ENCODE assay signal across 14 cellular contexts in genomic region chr1:235297579-235297978, GRCh38. TPM values are rescaled to one million over a fixed set of nuclear protein-coding genes. Genes with fewer than 3 reads are reported as not detected.
DNase-seq lines count a peak whose midpoint lies in the region; ATAC-seq and TF ChIP-seq lines count a peak whose summit lies in the region.
"Had no signal": no experiment of that assay in that cellular context is flagged by ENCODE, and none has a peak within 500 bp of the region (broad histone marks: within the 10 kb centered on the region; RNA-seq: fewer than 3 reads in every experiment).

No MANE protein-coding gene starts in this region.

- POLR2A ChIA-PET in activated CD4-positive, alpha-beta T cell treated with anti-CD3 and anti-CD28 coated beads, Interleukin-2, amount 10 ng/mL, durations not matched to agents 7 days and 5 days (lab: Charles Lee) = no interaction called here

- H3K4me3 Mint-ChIP-seq in activated CD4-positive, alpha-beta T cell treated with anti-CD3 and anti-CD28 coated beads, Interleukin-2, amount 10 ng/mL, durations not matched to agents 7 days and 5 days = peak overlapping the region; percentile 57
- H3K4me3 Mint-ChIP-seq: type B pancreatic cell had no signal

- H3K27me3 ChIP-seq in spleen (replicated peaks in 1 of 7) = no peaks in the 10 kb centered on the region

- DNase-seq in activated CD4-positive, alpha-beta T cell treated with anti-CD3 and anti-CD28 coated beads, Interleukin-2, amount 10 ng/mL, durations not matched to agents 7 days and 5 days = peak; percentile 26
- no peak for DNase-seq in activated CD4-positive, alpha-beta T cell treated with anti-CD3 and anti-CD28 coated beads for 4 hours
- DNase-seq in LHCN-M2 (ENCODE audit: low read depth) (peak; percentile 36), astrocyte of the spinal cord (ENCODE audit: low read depth, low spot score) (peak; percentile 69), spleen (no peak), AG08395 (ENCODE audit: low spot score) (no peak), left lobe of liver (ENCODE audit: low spot score) (no peak), germinal center (ENCODE audit: low spot score) (no peak)
- DNase-seq: activated gamma-delta T cell treated with Interleukin-2 at 50 U/mL for 16 hours, Karpas-422, NCI-H510A, nucleus accumbens had no signal

- TF ChIP-seq POLR2A in spleen (IDR thresholded peaks at IDR 0.05) = no peak

- in situ Hi-C loops in astrocyte of the spinal cord (cut with HindIII; ENCODE audit: low sequenced_read_pairs) = no loop called here

- H3K27me3 Mint-ChIP-seq in activated CD4-positive, alpha-beta T cell treated with anti-CD3 and anti-CD28 coated beads, Interleukin-2, amount 10 ng/mL, durations not matched to agents 7 days and 5 days = no peaks in the 10 kb centered on the region
- H3K27me3 Mint-ChIP-seq: type B pancreatic cell had no signal

- CTCF ChIA-PET in activated CD4-positive, alpha-beta T cell treated with anti-CD3 and anti-CD28 coated beads, Interleukin-2, amount 10 ng/mL, durations not matched to agents 7 days and 5 days (lab: Charles Lee) = no interaction called here

- H3K4me3 ChIP-seq in astrocyte of the spinal cord (ENCODE audit: low read depth, low read length) = no peak overlapping the region
- peak overlapping the region in 1 of 8 donors; percentile 22 for H3K4me3 ChIP-seq in spleen
- H3K4me3 ChIP-seq: A549 had no signal

- H3K36me3 Mint-ChIP-seq in activated CD4-positive, alpha-beta T cell treated with anti-CD3 and anti-CD28 coated beads, Interleukin-2, amount 10 ng/mL, durations not matched to agents 7 days and 5 days (ENCODE audit: low read depth) = peaks cover 14% of the 10 kb centered on the region

- H3K27ac ChIP-seq in spleen = peak overlapping the region in 7 of 8 donors; percentile 10 to 80 (median 38)
- H3K27ac ChIP-seq: A549 had no signal

- intact Hi-C loops in spleen (cut with DNase I; ENCODE audit: low total_unique reads) = no loop called here

- H3K9me3 ChIP-seq in spleen = peaks cover 0 to 20% (median 10%) of the 10 kb centered on the region in 8 donors

- ATAC-seq in left lobe of liver = no peak
- ATAC-seq: A549 had no signal

- no peak for TF ChIP-seq CTCF in astrocyte of the spinal cord (IDR thresholded peaks at IDR 0.05; ENCODE audit: low read depth, low read length)
- TF ChIP-seq CTCF in spleen (IDR thresholded peaks at IDR 0.05 in 8 of 11, conservative IDR thresholded peaks at IDR 0.05 in 3 of 11) = no peak

- peaks cover 47% of the 10 kb centered on the region for H3K4me1 Mint-ChIP-seq in activated CD4-positive, alpha-beta T cell treated with anti-CD3 and anti-CD28 coated beads, Interleukin-2, amount 10 ng/mL, durations not matched to agents 7 days and 5 days

- H3K9me3 Mint-ChIP-seq in activated CD4-positive, alpha-beta T cell treated with anti-CD3 and anti-CD28 coated beads, Interleukin-2, amount 10 ng/mL, durations not matched to agents 7 days and 5 days = peaks cover 7% of the 10 kb centered on the region

- peak overlapping the region; percentile 83 for H3K27ac Mint-ChIP-seq in activated CD4-positive, alpha-beta T cell treated with anti-CD3 and anti-CD28 coated beads, Interleukin-2, amount 10 ng/mL, durations not matched to agents 7 days and 5 days
- H3K27ac Mint-ChIP-seq: type B pancreatic cell had no signal

- no peaks in the 10 kb centered on the region for H3K36me3 ChIP-seq in spleen

- H3K4me1 ChIP-seq in spleen = peaks cover 12 to 97% (median 71%) of the 10 kb centered on the region in 6 donors

- WGBS in spleen, 5 donors = 35 to 43% (median 41%) methylated on average over 3 of the region's 3 CpGs

RNA-seq across cellular contexts. Expression of gene ARID4B, which starts 30.4 kb away (rescaled TPM):
- total RNA-seq in activated CD4-positive, alpha-beta T cell treated with anti-CD3 and anti-CD28 coated beads, Interleukin-2, amount 10 ng/mL, durations not matched to agents 7 days and 5 days = 10 to 100 TPM; 43.7 to 47.3 TPM
- total RNA-seq in LHCN-M2 (2014; rRNA removed) (13.0 and 19.1 TPM in 2 replicates), spleen (10 to 100 TPM; 61.4 to 82.0 (median 67.5) TPM), left lobe of liver (10.9 TPM)
- 4.1 TPM for polyA plus RNA-seq in LHCN-M2 (2012)
- 10 to 100 TPM; 13.2 to 21.0 (median 20.5) TPM for polyA plus RNA-seq in spleen

RNA-seq across cellular contexts. Expression of gene GGPS1, which starts 30.8 kb away (rescaled TPM):
- 10 to 100 TPM; 27.2 to 27.6 TPM for total RNA-seq in activated CD4-positive, alpha-beta T cell treated with anti-CD3 and anti-CD28 coated beads, Interleukin-2, amount 10 ng/mL, durations not matched to agents 7 days and 5 days
- total RNA-seq in LHCN-M2 (2014; rRNA removed) (14.5 and 18.2 TPM in 2 replicates), spleen (10 to 100 TPM; 23.6 to 34.9 (median 25.9) TPM), left lobe of liver (8.6 TPM)
- polyA plus RNA-seq in LHCN-M2 (2012) = 14.7 TPM
- 10 to 100 TPM; 24.6 to 27.7 (median 25.7) TPM for polyA plus RNA-seq in spleen

Comparison
In these comparisons a context has a peak if more than half of its experiments do, and no peak if none do; other contexts are left out.
1. DNase-seq: peak in activated CD4-positive, alpha-beta T cell treated with anti-CD3 and anti-CD28 coated beads, Interleukin-2, amount 10 ng/mL, durations not matched to agents 7 days and 5 days (single experiment), LHCN-M2 (single experiment) and astrocyte of the spinal cord (single experiment); none in activated CD4-positive, alpha-beta T cell treated with anti-CD3 and anti-CD28 coated beads for 4 hours (0 of 2), spleen (single experiment), AG08395 (single experiment), left lobe of liver (single experiment) and germinal center (single experiment).